In the genomic region with DNA sequence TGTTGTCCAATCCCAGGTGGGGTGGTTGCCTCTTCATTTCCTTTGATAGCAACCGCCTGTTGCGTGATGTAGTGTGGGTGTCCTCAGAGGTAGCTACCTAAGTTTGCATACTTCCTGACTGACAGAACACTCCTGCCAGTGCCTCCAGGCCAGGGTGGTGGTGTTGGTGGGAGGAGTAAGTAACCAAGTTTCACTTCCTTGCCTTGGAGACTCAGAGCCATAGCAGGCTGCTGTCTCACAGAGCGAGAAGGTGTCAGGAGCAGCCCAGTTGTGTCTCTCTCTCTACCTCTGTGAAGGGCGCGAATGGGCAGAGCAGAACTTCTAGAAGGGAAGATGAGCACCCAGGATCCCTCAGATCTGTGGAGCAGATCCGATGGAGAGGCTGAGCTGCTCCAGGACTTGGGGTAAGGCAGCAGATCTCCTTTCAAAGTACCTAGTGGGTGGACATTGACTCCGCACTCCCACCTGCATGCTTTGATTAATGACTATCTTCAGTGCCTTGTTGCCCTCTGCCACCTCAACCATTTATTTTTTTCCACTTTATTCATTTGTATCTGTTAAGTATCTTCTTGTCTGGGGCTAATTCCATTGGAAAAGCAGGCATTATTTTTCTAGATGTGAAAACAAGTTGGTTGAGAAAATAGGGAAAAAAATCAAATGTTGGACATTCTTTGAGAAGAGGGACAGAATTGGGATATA, we compare ENCODE assay signal across 1 cellular context.
TF ChIP-seq lines count a peak whose summit lies in the region.

A gene with protein sequence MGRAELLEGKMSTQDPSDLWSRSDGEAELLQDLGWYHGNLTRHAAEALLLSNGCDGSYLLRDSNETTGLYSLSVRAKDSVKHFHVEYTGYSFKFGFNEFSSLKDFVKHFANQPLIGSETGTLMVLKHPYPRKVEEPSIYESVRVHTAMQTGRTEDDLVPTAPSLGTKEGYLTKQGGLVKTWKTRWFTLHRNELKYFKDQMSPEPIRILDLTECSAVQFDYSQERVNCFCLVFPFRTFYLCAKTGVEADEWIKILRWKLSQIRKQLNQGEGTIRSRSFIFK (plus strand): TSS at position 217 of the 699 bp plus-strand sequence. CDS start 87 bp downstream, at position 304.

TF ChIP-seq in K562, 482 proteins besides CTCF, POLR2A, EP300 and RAD21 (continued from another document):
- TF ChIP-seq, protein P1, sequence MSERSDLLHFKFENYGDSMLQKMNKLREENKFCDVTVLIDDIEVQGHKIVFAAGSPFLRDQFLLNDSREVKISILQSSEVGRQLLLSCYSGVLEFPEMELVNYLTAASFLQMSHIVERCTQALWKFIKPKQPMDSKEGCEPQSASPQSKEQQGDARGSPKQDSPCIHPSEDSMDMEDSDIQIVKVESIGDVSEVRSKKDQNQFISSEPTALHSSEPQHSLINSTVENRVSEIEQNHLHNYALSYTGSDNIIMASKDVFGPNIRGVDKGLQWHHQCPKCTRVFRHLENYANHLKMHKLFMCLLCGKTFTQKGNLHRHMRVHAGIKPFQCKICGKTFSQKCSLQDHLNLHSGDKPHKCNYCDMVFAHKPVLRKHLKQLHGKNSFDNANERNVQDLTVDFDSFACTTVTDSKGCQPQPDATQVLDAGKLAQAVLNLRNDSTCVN (CRISPR knock-in tag; IDR thresholded peaks at IDR 0.05) = no peak
- TF ChIP-seq HDAC6 (IDR thresholded peaks at IDR 0.05; ENCODE audit: low read depth, low read length) = no peak
- TF ChIP-seq, protein P2, sequence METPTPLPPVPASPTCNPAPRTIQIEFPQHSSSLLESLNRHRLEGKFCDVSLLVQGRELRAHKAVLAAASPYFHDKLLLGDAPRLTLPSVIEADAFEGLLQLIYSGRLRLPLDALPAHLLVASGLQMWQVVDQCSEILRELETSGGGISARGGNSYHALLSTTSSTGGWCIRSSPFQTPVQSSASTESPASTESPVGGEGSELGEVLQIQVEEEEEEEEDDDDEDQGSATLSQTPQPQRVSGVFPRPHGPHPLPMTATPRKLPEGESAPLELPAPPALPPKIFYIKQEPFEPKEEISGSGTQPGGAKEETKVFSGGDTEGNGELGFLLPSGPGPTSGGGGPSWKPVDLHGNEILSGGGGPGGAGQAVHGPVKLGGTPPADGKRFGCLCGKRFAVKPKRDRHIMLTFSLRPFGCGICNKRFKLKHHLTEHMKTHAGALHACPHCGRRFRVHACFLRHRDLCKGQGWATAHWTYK (CRISPR knock-in tag; IDR thresholded peaks at IDR 0.05) = peak; percentile 11; the same call in 1 of the 2 replicates
- TF ChIP-seq, protein P3, sequence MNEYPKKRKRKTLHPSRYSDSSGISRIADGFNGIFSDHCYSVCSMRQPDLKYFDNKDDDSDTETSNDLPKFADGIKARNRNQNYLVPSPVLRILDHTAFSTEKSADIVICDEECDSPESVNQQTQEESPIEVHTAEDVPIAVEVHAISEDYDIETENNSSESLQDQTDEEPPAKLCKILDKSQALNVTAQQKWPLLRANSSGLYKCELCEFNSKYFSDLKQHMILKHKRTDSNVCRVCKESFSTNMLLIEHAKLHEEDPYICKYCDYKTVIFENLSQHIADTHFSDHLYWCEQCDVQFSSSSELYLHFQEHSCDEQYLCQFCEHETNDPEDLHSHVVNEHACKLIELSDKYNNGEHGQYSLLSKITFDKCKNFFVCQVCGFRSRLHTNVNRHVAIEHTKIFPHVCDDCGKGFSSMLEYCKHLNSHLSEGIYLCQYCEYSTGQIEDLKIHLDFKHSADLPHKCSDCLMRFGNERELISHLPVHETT (CRISPR knock-in tag; conservative IDR thresholded peaks at IDR 0.05 in 1 of 2, IDR thresholded peaks at IDR 0.05 in 1 of 2) = peak in 1 of 2 experiments; percentile 24; a peak in 1 of 4 replicates
- TF ChIP-seq, protein P4, sequence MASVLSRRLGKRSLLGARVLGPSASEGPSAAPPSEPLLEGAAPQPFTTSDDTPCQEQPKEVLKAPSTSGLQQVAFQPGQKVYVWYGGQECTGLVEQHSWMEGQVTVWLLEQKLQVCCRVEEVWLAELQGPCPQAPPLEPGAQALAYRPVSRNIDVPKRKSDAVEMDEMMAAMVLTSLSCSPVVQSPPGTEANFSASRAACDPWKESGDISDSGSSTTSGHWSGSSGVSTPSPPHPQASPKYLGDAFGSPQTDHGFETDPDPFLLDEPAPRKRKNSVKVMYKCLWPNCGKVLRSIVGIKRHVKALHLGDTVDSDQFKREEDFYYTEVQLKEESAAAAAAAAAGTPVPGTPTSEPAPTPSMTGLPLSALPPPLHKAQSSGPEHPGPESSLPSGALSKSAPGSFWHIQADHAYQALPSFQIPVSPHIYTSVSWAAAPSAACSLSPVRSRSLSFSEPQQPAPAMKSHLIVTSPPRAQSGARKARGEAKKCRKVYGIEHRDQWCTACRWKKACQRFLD (CRISPR knock-in tag; IDR thresholded peaks at IDR 0.05) = 0 out of 2 replicates have a peak, but pooled peaks have one; percentile 23
